In the genomic region with DNA sequence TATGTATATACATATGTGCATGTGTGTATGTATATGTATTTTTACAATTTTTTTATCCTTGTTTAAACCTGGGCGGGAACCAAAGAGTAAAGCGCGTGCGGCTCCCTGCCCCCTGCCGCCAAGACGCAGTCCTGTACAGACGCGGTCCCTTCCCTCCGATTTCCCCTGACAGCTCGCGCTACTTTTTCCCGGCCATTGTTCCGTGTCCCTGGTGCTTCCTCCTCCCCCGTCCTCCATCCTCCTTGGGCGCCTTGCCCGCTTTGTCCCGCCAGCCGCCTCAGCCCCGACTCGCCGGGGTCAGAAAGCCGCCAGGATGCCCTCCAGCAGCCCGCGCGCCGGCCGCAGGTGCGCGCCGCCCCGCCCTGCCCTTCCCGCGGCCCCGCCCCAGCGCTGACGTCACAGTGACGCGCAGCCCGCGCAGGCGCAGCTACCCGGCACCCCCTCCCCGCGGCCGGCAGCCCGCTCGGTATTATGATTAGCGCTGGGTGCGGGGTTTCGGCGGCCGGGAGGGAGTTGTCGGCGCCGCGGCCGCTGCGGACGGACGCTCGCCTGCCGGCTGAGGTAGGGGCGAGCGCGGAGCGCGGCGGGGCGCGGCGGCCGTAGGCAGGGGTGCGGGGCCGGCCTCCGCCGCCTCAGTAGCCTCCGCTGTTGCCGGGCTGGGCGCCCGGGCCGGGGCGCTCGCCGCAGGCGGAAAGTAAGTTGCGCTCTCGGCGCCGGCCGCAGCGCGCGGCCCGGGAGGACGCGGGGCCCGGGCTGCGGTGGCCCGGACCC, we compare ENCODE assay signal across 8 cellular contexts. TPM values are rescaled to one million over a fixed set of nuclear protein-coding genes. Genes with fewer than 3 reads are reported as not detected.
DNase-seq lines count a peak whose midpoint lies in the region; ATAC-seq lines count a peak whose summit lies in the region.

A gene with protein sequence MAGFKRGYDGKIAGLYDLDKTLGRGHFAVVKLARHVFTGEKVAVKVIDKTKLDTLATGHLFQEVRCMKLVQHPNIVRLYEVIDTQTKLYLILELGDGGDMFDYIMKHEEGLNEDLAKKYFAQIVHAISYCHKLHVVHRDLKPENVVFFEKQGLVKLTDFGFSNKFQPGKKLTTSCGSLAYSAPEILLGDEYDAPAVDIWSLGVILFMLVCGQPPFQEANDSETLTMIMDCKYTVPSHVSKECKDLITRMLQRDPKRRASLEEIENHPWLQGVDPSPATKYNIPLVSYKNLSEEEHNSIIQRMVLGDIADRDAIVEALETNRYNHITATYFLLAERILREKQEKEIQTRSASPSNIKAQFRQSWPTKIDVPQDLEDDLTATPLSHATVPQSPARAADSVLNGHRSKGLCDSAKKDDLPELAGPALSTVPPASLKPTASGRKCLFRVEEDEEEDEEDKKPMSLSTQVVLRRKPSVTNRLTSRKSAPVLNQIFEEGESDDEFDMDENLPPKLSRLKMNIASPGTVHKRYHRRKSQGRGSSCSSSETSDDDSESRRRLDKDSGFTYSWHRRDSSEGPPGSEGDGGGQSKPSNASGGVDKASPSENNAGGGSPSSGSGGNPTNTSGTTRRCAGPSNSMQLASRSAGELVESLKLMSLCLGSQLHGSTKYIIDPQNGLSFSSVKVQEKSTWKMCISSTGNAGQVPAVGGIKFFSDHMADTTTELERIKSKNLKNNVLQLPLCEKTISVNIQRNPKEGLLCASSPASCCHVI (plus strand): TSS at position 426 of the 771 bp plus-strand sequence. CDS start 16,664 bp downstream, outside the sequence.

- POLR2A ChIA-PET in activated CD8-positive, alpha-beta memory T cell treated with anti-CD3 and anti-CD28 coated beads for 36 hours (lab: Charles Lee), result interaction anchor here (0.7 kb wide), 1 partner anchor 11 kb away, joined by 4 read pairs; no protein-coding TSS in a partner anchor

- H4K20me1 ChIP-seq in BLaER1, result peaks cover 46% of the 10 kb centered on the region

- CTCF ChIA-PET in activated CD8-positive, alpha-beta memory T cell treated with anti-CD3 and anti-CD28 coated beads for 36 hours (lab: Charles Lee), result interaction anchor here (1.7 kb wide), 1 partner anchor 123 kb away, joined by 4 read pairs; no protein-coding TSS in a partner anchor

- H3K18ac ChIP-seq in mesenchymal stem cell (ENCODE audit: low read depth in 1 of 2, low read length in 2 of 2), result peak within 1 kb of the TSS; percentile 84 to 91

- no peaks in the 10 kb centered on the region for H3K9me3 ChIP-seq in BLaER1
- H3K9me3 ChIP-seq in mesenchymal stem cell (ENCODE audit: control insufficient read depth, low read length), result no peaks in the 10 kb centered on the region

- H3K4me1 Mint-ChIP-seq in effector memory CD8-positive, alpha-beta T cell (ENCODE audit: low read depth in 2 of 2), result peaks cover 35 to 41% of the 10 kb centered on the region in 2 donors

- peak within 1 kb of the TSS; percentile 91 for H2BK120ac ChIP-seq in mesenchymal stem cell (ENCODE audit: low read depth, low read length)

- H3K36me3 Mint-ChIP-seq in effector memory CD8-positive, alpha-beta T cell (ENCODE audit: insufficient read depth), result peaks cover 40% of the 10 kb centered on the region

- H4K8ac ChIP-seq in mesenchymal stem cell (ENCODE audit: low read length), result peak within 1 kb of the TSS; percentile 75

- WGBS in mesenchymal stem cell, result 1% methylated on average over 61 of the region's 99 CpGs

- H3K79me1 ChIP-seq in mesenchymal stem cell (replicated peaks; ENCODE audit: low read length, poor library complexity, severe bottlenecking), result peaks cover 3% of the 10 kb centered on the region

- ATAC-seq in GM19023 (IDR thresholded peaks at IDR 0.05; ENCODE audit: unreplicated experiment), result peak; percentile 90
- peak; percentile 87 for ATAC-seq in HG03280 (IDR thresholded peaks at IDR 0.05; ENCODE audit: unreplicated experiment)
- ATAC-seq in effector memory CD8-positive, alpha-beta T cell (replicated peaks), result peak; percentile 84

- H3K4ac ChIP-seq in mesenchymal stem cell (ENCODE audit: low read depth in 1 of 2, low read length in 2 of 2), result no peak within 1 kb of the TSS

- H3K27ac Mint-ChIP-seq in effector memory CD8-positive, alpha-beta T cell, result peak within 1 kb of the TSS; percentile 97

- H3K27ac ChIP-seq in BLaER1, result peak within 1 kb of the TSS; percentile 92
- peak within 1 kb of the TSS; percentile 33 for H3K27ac ChIP-seq in mesenchymal stem cell (ENCODE audit: low read length, poor library complexity, severe bottlenecking)

- H3K23ac ChIP-seq in mesenchymal stem cell (ENCODE audit: low read length in 2 of 2), result no peak within 1 kb of the TSS

- H3K9ac ChIP-seq in BLaER1, result peak within 1 kb of the TSS; percentile 88
- H3K9ac ChIP-seq in mesenchymal stem cell (ENCODE audit: low read length), result peak within 1 kb of the TSS; percentile 86

- H3K27me3 Mint-ChIP-seq in effector memory CD8-positive, alpha-beta T cell, result no peaks in the 10 kb centered on the region

- peak within 1 kb of the TSS; percentile 36 to 48 for H3K14ac ChIP-seq in mesenchymal stem cell (ENCODE audit: low read length in 2 of 2)

- H3K27me3 ChIP-seq in BLaER1 (no peaks in the 10 kb centered on the region), mesenchymal stem cell (ENCODE audit: control insufficient read depth in 1 of 2, insufficient read depth in 1 of 2, low read length in 2 of 2) (peaks cover 0 to 11% of the 10 kb centered on the region in 2 experiments)

- peak within 1 kb of the TSS; percentile 95 for H3K4me3 ChIP-seq in BLaER1
- peak within 1 kb of the TSS; percentile 83 to 84 for H3K4me3 ChIP-seq in mesenchymal stem cell (ENCODE audit: insufficient read depth in 1 of 2, low read depth in 1 of 2, low read length in 2 of 2)

- peak within 1 kb of the TSS in 1 of 2 experiments; percentile 83 for H2BK12ac ChIP-seq in mesenchymal stem cell (ENCODE audit: low read length in 2 of 2)

- DNase-seq in NCI-H748 treated with DMSO at 0.1 percent for 48 hours (lab: John Stamatoyannopoulos, UW) (peak; percentile 39), mesenchymal stem cell (peak; percentile 73)
- peak; percentile 92 to 96 (median 95) for DNase-seq in effector memory CD8-positive, alpha-beta T cell
- DNase-seq in stimulated activated CD8-positive, alpha-beta memory T cell treated with anti-CD3 and anti-CD28 coated beads, Interleukin-12 subunit alpha, Interleukin-12 subunit beta, amount 100 ng/mL, for 4 hours (ENCODE audit: low read depth), result peak; percentile 88

- peak within 1 kb of the TSS; percentile 66 for H2BK5ac ChIP-seq in mesenchymal stem cell (ENCODE audit: low read depth, low read length, poor library complexity, severe bottlenecking)

- H3K4me3 Mint-ChIP-seq in effector memory CD8-positive, alpha-beta T cell, result peak within 1 kb of the TSS; percentile 82 to 90

- H3K9me3 Mint-ChIP-seq in effector memory CD8-positive, alpha-beta T cell, result no peaks in the 10 kb centered on the region

- peak within 1 kb of the TSS; percentile 66 for H2AFZ ChIP-seq in mesenchymal stem cell (ENCODE audit: low read depth, low read length)

- H3K4me2 ChIP-seq in BLaER1 (peak within 1 kb of the TSS; percentile 93), mesenchymal stem cell (ENCODE audit: low read length, poor library complexity, severe bottlenecking) (peak within 1 kb of the TSS; percentile 92)

- no peak within 1 kb of the TSS for H2AK5ac ChIP-seq in mesenchymal stem cell (ENCODE audit: low read length, severe bottlenecking)

- peak within 1 kb of the TSS; percentile 82 for H4K91ac ChIP-seq in mesenchymal stem cell (ENCODE audit: low read length)

- H3K4me1 ChIP-seq in BLaER1 (peaks cover 45% of the 10 kb centered on the region), mesenchymal stem cell (ENCODE audit: control insufficient read depth, insufficient read depth, low read depth, low read length) (peaks cover 10% of the 10 kb centered on the region)

- H3K36me3 ChIP-seq in BLaER1 (peaks cover 16% of the 10 kb centered on the region), mesenchymal stem cell (ENCODE audit: control insufficient read depth in 1 of 2, insufficient read depth in 2 of 2, low read depth in 1 of 2, low read length in 2 of 2) (peaks cover 0 to 8% of the 10 kb centered on the region in 2 experiments)

- peak within 1 kb of the TSS; percentile 80 for H2BK15ac ChIP-seq in mesenchymal stem cell (ENCODE audit: low read depth, poor library complexity, severe bottlenecking)

RNA-seq across cellular contexts. Expression of the gene that starts here (rescaled TPM):
- total RNA-seq in activated CD8-positive, alpha-beta memory T cell treated with anti-CD3 and anti-CD28 coated beads for 36 hours, result 10 to 100 TPM; 25.2 to 25.6 TPM
- 13.9 TPM for polyA plus RNA-seq in mesenchymal stem cell (2013, experiment 1 of 2)
- 13.7 TPM for polyA plus RNA-seq in mesenchymal stem cell (2013, experiment 2 of 2)

Comparison
In these comparisons a context has a peak if more than half of its experiments do, and no peak if none do; other contexts are left out.
1. Peak in every context shown above with its lines: DNase-seq, ATAC-seq, H3K4me3 ChIP-seq and H3K27ac ChIP-seq.
2. DNase-seq: peak in every context shown above with its lines; median percentile 95 in effector memory CD8-positive, alpha-beta T cell; 88 in stimulated activated CD8-positive, alpha-beta memory T cell treated with anti-CD3 and anti-CD28 coated beads, Interleukin-12 subunit alpha, Interleukin-12 subunit beta, amount 100 ng/mL, for 4 hours; 73 in mesenchymal stem cell; 39 in NCI-H748 treated with DMSO at 0.1 percent for 48 hours.